In genomic region chrX:30734782-30735181, GRCh38 we compare ENCODE assay signal across 23 cellular contexts.
DNase-seq lines count a peak whose midpoint lies in the region; ATAC-seq, FAIRE-seq and TF ChIP-seq lines count a peak whose summit lies in the region.
"Had no signal": no experiment of that assay in that cellular context is flagged by ENCODE, and none has a peak within 500 bp of the region (broad histone marks: within the 10 kb centered on the region; RNA-seq: fewer than 3 reads in every experiment).

No MANE protein-coding gene starts in this region.

- TF ChIP-seq RAD21 in HepG2 (CRISPR knock-in tag; IDR thresholded peaks at IDR 0.05), result no peak

- peak overlapping the region; percentile 48 for H3K27ac Mint-ChIP-seq in activated naive CD4-positive, alpha-beta T cell treated with anti-CD3 and anti-CD28 coated beads, Interleukin-2, amount 50 U/mL, for 24 hours
- peak overlapping the region; percentile 86 for H3K27ac Mint-ChIP-seq in activated naive CD8-positive, alpha-beta T cell treated with anti-CD3 and anti-CD28 coated beads for 36 hours
- H3K27ac Mint-ChIP-seq: B cell; CD4-positive, alpha-beta T cell; CD8-positive, alpha-beta T cell had no signal

- TF ChIP-seq EP300 in HepG2 (IDR thresholded peaks at IDR 0.05; ENCODE audit: low read depth in 2 of 2, low read length in 2 of 2) (no peak), HepG2 (CRISPR knock-in tag; IDR thresholded peaks at IDR 0.05; ENCODE audit: borderline replicate concordance) (no peak)

- H3K9me3 Mint-ChIP-seq in activated naive CD4-positive, alpha-beta T cell treated with anti-CD3 and anti-CD28 coated beads, Interleukin-2, amount 50 U/mL, for 24 hours, result no peaks in the 10 kb centered on the region
- peaks cover 1% of the 10 kb centered on the region for H3K9me3 Mint-ChIP-seq in activated naive CD8-positive, alpha-beta T cell treated with anti-CD3 and anti-CD28 coated beads for 36 hours
- H3K9me3 Mint-ChIP-seq: CD4-positive, alpha-beta T cell; CD8-positive, alpha-beta T cell had no signal

- CTCF ChIA-PET in HepG2 (lab: Yijun Ruan, JAX; ENCODE audit: low intra/inter-chr PET ratio, low total read pairs), result no interaction called here

- no peak overlapping the region for H3K4me3 Mint-ChIP-seq in activated naive CD4-positive, alpha-beta T cell treated with anti-CD3 and anti-CD28 coated beads, Interleukin-2, amount 50 U/mL, for 24 hours
- H3K4me3 Mint-ChIP-seq in activated naive CD8-positive, alpha-beta T cell treated with anti-CD3 and anti-CD28 coated beads for 36 hours, result no peak overlapping the region
- H3K4me3 Mint-ChIP-seq: B cell; CD4-positive, alpha-beta T cell; CD8-positive, alpha-beta T cell had no signal

- no peaks in the 10 kb centered on the region for H3K27me3 Mint-ChIP-seq in activated naive CD4-positive, alpha-beta T cell treated with anti-CD3 and anti-CD28 coated beads, Interleukin-2, amount 50 U/mL, for 24 hours
- H3K27me3 Mint-ChIP-seq in activated naive CD8-positive, alpha-beta T cell treated with anti-CD3 and anti-CD28 coated beads for 36 hours, result no peaks in the 10 kb centered on the region
- H3K27me3 Mint-ChIP-seq: B cell; CD4-positive, alpha-beta T cell had no signal

- no peaks in the 10 kb centered on the region for H3K4me1 ChIP-seq in HepG2 (ENCODE audit: insufficient read depth, low read length)
- no peaks in the 10 kb centered on the region for H3K4me1 ChIP-seq in SJCRH30
- H3K4me1 ChIP-seq: A549; BLaER1 treated with 17β-estradiol and CSF1 and Interleukin-3, amounts not matched to agents 10 nM and 100 nM; Caco-2 had no signal

- POLR2A ChIA-PET in HepG2 (lab: Yijun Ruan, JAX), result no interaction called here

- H2AFZ ChIP-seq in HepG2 (ENCODE audit: low read length), result no peak overlapping the region

- TF ChIP-seq POLR2A in HepG2 (IDR thresholded peaks at IDR 0.05; ENCODE audit: insufficient read depth in 1 of 2, low read depth in 2 of 2, low read length in 2 of 2), result no peak

- ATAC-seq in HepG2 (peak; percentile 50), HG02642 (IDR thresholded peaks at IDR 0.05; ENCODE audit: poor library complexity, unreplicated experiment) (no peak)
- ATAC-seq: CD8-positive, alpha-beta T cell had no signal

- DNase-seq in activated naive CD4-positive, alpha-beta T cell treated with Interleukin-2 at 50 U/mL for 16 hours, result no peak
- DNase-seq in NCI-H69 (lab: John Stamatoyannopoulos, UW) (peak; percentile 8), HepG2 (ENCODE audit: low spot score) (no peak), A172 (ENCODE audit: low spot score) (no peak), SJCRH30 (no peak)
- no peak for DNase-seq in activated naive CD8-positive, alpha-beta T cell treated with anti-CD3 and anti-CD28 coated beads for 36 hours
- DNase-seq: 8988T; AML-193; Caco-2; Calu3; CD4-positive, alpha-beta T cell; CD8-positive, alpha-beta T cell; DMS79 treated with DMSO at 0.1 percent for 48 hours; GF-D8 had no signal

- intact Hi-C loops in HepG2 (cut with micrococcal nuclease; ENCODE audit: unreplicated experiment), result loop anchor here (2.0 kb wide), 1 partner anchor 86 kb away; no protein-coding TSS in a partner anchor

- no peak for FAIRE-seq in HepG2 (lab: Jason Lieb, UNC)
- FAIRE-seq: A549, D721Med, G401.6, GM19239 had no signal

- in situ Hi-C loops in HepG2 (cut with HindIII; ENCODE audit: extremely low pct_ligation_motif_present, low pct_unique_long_range_greater_than_20kb), result loop anchor here (10.0 kb wide), 1 partner anchor 90 kb away; no protein-coding TSS in a partner anchor

- BruUV-seq in HepG2 (replicated peaks; lab: Mats Ljungman, UMichigan), result TSS peak; percentile 3

- H4K20me1 ChIP-seq in HepG2 (ENCODE audit: insufficient read depth, low read length), result no peaks in the 10 kb centered on the region

- H3K4me2 ChIP-seq in HepG2 (ENCODE audit: low read depth, low read length), result no peak overlapping the region
- H3K4me2 ChIP-seq: BLaER1 treated with 17β-estradiol and CSF1 and Interleukin-3, amounts not matched to agents 10 nM and 100 nM had no signal

- H3K27me3 ChIP-seq in HepG2 (ENCODE audit: control insufficient read depth in 1 of 2, insufficient read depth in 2 of 2, low read length in 2 of 2) (no peaks in the 10 kb centered on the region), SJCRH30 (no peaks in the 10 kb centered on the region)
- H3K27me3 ChIP-seq: BLaER1 treated with 17β-estradiol and CSF1 and Interleukin-3, amounts not matched to agents 10 nM and 100 nM had no signal

- no peak overlapping the region for H3K9ac ChIP-seq in HepG2 (ENCODE audit: insufficient read depth, low read depth, low read length)
- H3K9ac ChIP-seq: BLaER1 treated with 17β-estradiol and CSF1 and Interleukin-3, amounts not matched to agents 10 nM and 100 nM had no signal

- H3K4me3 ChIP-seq in HepG2 (replicated peaks in 1 of 3; ENCODE audit: insufficient read depth in 1 of 3, low read depth in 2 of 3, low read length in 3 of 3) (no peak overlapping the region), SJCRH30 (no peak overlapping the region)
- H3K4me3 ChIP-seq: A549; BLaER1 treated with 17β-estradiol and CSF1 and Interleukin-3, amounts not matched to agents 10 nM and 100 nM had no signal

- H3K4me1 Mint-ChIP-seq in activated naive CD4-positive, alpha-beta T cell treated with anti-CD3 and anti-CD28 coated beads, Interleukin-2, amount 50 U/mL, for 24 hours, result no peaks in the 10 kb centered on the region
- H3K4me1 Mint-ChIP-seq in activated naive CD8-positive, alpha-beta T cell treated with anti-CD3 and anti-CD28 coated beads for 36 hours, result peaks cover 17% of the 10 kb centered on the region

- TF ChIP-seq CTCF in HepG2 (CRISPR knock-in tag; IDR thresholded peaks at IDR 0.05), result no peak

- H3K27ac ChIP-seq in HepG2 (ENCODE audit: extremely low read length, insufficient read depth, low read length) (no peak overlapping the region), SJCRH30 (no peak overlapping the region)
- H3K27ac ChIP-seq: A549; BLaER1 treated with 17β-estradiol and CSF1 and Interleukin-3, amounts not matched to agents 10 nM and 100 nM; C4-2B had no signal

- H3K9me3 ChIP-seq in HepG2 (ENCODE audit: low read length), result no peaks in the 10 kb centered on the region
- H3K9me3 ChIP-seq in SJCRH30 (replicated peaks), result no peaks in the 10 kb centered on the region
- H3K9me3 ChIP-seq: A549; BLaER1 treated with 17β-estradiol and CSF1 and Interleukin-3, amounts not matched to agents 10 nM and 100 nM; Caco-2 had no signal

- H3K36me3 Mint-ChIP-seq in activated naive CD4-positive, alpha-beta T cell treated with anti-CD3 and anti-CD28 coated beads, Interleukin-2, amount 50 U/mL, for 24 hours, result no peaks in the 10 kb centered on the region
- H3K36me3 Mint-ChIP-seq in activated naive CD8-positive, alpha-beta T cell treated with anti-CD3 and anti-CD28 coated beads for 36 hours, result peaks cover 12% of the 10 kb centered on the region
- H3K36me3 Mint-ChIP-seq: CD8-positive, alpha-beta T cell had no signal

- no CpG with 5 or more reads among the region's 3 CpGs for WGBS in HepG2 (ENCODE audit: low lambda C conversion rate)

- H3K36me3 ChIP-seq in HepG2 (replicated peaks in 1 of 2; ENCODE audit: control insufficient read depth in 1 of 2, insufficient read depth in 2 of 2, low read length in 2 of 2) (no peaks in the 10 kb centered on the region), SJCRH30 (no peaks in the 10 kb centered on the region)

- no peaks in the 10 kb centered on the region for H3K79me2 ChIP-seq in HepG2 (ENCODE audit: insufficient read depth, low read length)

TF ChIP-seq in HepG2, 621 proteins besides CTCF, POLR2A, EP300 and RAD21:
- TF ChIP-seq LCORL (IDR thresholded peaks at IDR 0.05) (no peak), LCORL (CRISPR knock-in tag; IDR thresholded peaks at IDR 0.05) (no peak), POLR2G (IDR thresholded peaks at IDR 0.05; ENCODE audit: low read depth, low read length) (peak; percentile 57; the same call in 1 of the 2 replicates)
